In genomic region chr13:60396783-60397692, GRCh38 we compare ENCODE assay signal across 1 cellular context.
TF ChIP-seq lines count a peak whose summit lies in the region.

Gene TDRD3, plus strand, starts transcription at chr13:60397220. Its CDS starts 145 bp downstream, at chr13:60397365.

TF ChIP-seq in HCT116, 20 proteins besides CTCF, POLR2A, EP300 and RAD21 (continued from another document):
- TF ChIP-seq REST (IDR thresholded peaks at IDR 0.05; ENCODE audit: low read depth) (no peak), CBX3 (IDR thresholded peaks at IDR 0.05; ENCODE audit: low read depth) (no peak)
